In genomic region chr6:8678466-8678865, GRCh38 we compare ENCODE assay signal across 8 cellular contexts.
"Had no signal": no experiment of that assay in that cellular context is flagged by ENCODE, and none has a peak within 500 bp of the region (broad histone marks: within the 10 kb centered on the region; RNA-seq: fewer than 3 reads in every experiment).

No MANE protein-coding gene starts in this region.

- ATAC-seq: GM12878 had no signal

- DNase-seq: GDM1, GF-D8 had no signal

- FAIRE-seq: G401.6, GM12878, GM12891, GM12892, GM18507, GM19239 had no signal

- H3K4me3 ChIP-seq: GM12878 had no signal
